27 cellular contexts compared by ENCODE assay signal in genomic region chr10:6706725-6707124, GRCh38.
"Had no signal": no experiment of that assay in that cellular context is flagged by ENCODE, and none has a peak within 500 bp of the region (broad histone marks: within the 10 kb centered on the region; RNA-seq: fewer than 3 reads in every experiment).

No MANE protein-coding gene starts in this region.

- ATAC-seq: stimulated activated effector memory CD8-positive, alpha-beta T cell treated with anti-CD3 and anti-CD28 coated beads, Interleukin-12 subunit alpha, Interleukin-12 subunit beta, amount 100 ng/mL, for 72 hours; stimulated activated memory B cell treated with anti-CD40 and anti-IgM and Interleukin-4, amounts not matched to agents 10 μg/mL and 1 μg/mL and 100 μg/mL, for 72 hours; stimulated activated naive B cell treated with anti-CD40 and anti-IgM and Interleukin-4, amounts not matched to agents 10 μg/mL and 1 μg/mL and 100 μg/mL, for 72 hours; stimulated activated naive CD8-positive, alpha-beta T cell treated with anti-CD3 and anti-CD28 coated beads, Interleukin-15, amount 100 ng/mL, for 72 hours; stimulated activated naive CD8-positive, alpha-beta T cell treated with anti-CD3 and anti-CD28 coated beads, Interleukin-15, Interleukin-2, amounts not matched to agents 100 U/mL and 50 U/mL, for 24 hours; upper lobe of right lung had no signal

- H3K4me1 ChIP-seq: stomach, suprapubic skin, testis, thyroid gland, tibial artery, tibial nerve, transverse colon, upper lobe of left lung, upper lobe of right lung, uterus, vagina had no signal

- DNase-seq: stimulated activated CD4-positive, alpha-beta T cell treated with anti-CD3 and anti-CD28 coated beads, Interleukin-2, amount 100 ng/mL, for 48 hours; stimulated activated CD4-positive, alpha-beta T cell treated with anti-CD3 and anti-CD28 coated beads, Interleukin-4, amount 100 ng/mL, for 1 hour; stimulated activated CD4-positive, alpha-beta T cell treated with anti-CD3 and anti-CD28 coated beads, Interleukin-4, amount 100 ng/mL, for 24 hours; stimulated activated CD4-positive, alpha-beta T cell treated with anti-CD3 and anti-CD28 coated beads, Interleukin-4, amount 100 ng/mL, for 4 hours; stimulated activated CD8-positive, alpha-beta memory T cell treated with anti-CD3 and anti-CD28 coated beads, Interleukin-4, amount 100 ng/mL, for 48 hours; stimulated activated naive B cell treated with anti-CD40 and anti-IgM and Interleukin-4, amounts not matched to agents 10 μg/mL and 1 μg/mL and 100 μg/mL, for 72 hours; stimulated activated naive CD4-positive, alpha-beta T cell; stimulated activated naive CD4-positive, alpha-beta T cell treated with Interleukin-2 at 50 U/mL for 16 hours; stimulated activated naive CD8-positive, alpha-beta T cell treated with anti-CD3 and anti-CD28 coated beads, Interleukin-15, amount 100 ng/mL, for 72 hours; stimulated activated naive CD8-positive, alpha-beta T cell treated with anti-CD3 and anti-CD28 coated beads, Interleukin-15, Interleukin-2, amounts not matched to agents 100 U/mL and 50 U/mL, for 24 hours; stomach; substantia nigra; testis; thyroid gland; tibial artery; transverse colon; trophoblast cell; upper lobe of right lung; uterus had no signal

- H3K27ac ChIP-seq: stomach, suprapubic skin, testis, thoracic aorta, thyroid gland, tibial artery, tibial nerve, transverse colon, upper lobe of left lung, upper lobe of right lung, uterus, vagina had no signal

- H3K36me3 ChIP-seq: stomach, suprapubic skin, thoracic aorta, thyroid gland, tibial artery, tibial nerve, transverse colon, upper lobe of left lung, upper lobe of right lung, uterus, vagina had no signal

- H3K27me3 ChIP-seq: testis, thyroid gland, tibial artery, upper lobe of left lung, vagina had no signal

- H3K9me3 ChIP-seq: stomach, suprapubic skin, testis, thoracic aorta, thyroid gland, tibial artery, tibial nerve, transverse colon, upper lobe of left lung, upper lobe of right lung, uterus, vagina had no signal

- H3K4me3 ChIP-seq: stomach, suprapubic skin, testis, thoracic aorta, thyroid gland, tibial artery, tibial nerve, transverse colon, upper lobe of left lung, upper lobe of right lung, uterus, vagina had no signal

- FAIRE-seq: urothelium cell line had no signal
